In the genomic region with DNA sequence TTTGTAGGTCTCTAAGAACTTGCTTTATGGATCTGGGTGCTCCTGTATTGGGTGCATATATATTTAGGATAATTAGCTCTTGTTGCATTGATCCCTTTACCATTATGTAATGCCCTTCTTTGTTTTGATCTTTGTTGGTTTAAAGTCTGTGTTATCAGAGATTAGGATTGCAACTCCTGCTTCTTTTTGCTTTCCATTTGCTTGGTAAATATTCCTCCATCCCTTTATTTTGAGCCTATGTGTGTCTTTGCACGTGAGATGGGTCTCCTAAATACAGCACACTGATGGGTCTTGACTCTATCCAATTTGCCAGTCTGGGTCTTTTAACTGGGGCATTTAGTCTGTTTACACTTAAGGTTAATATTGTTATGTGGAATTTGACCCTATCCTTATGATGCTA, we compare ENCODE assay signal across 3 cellular contexts. TPM values are rescaled to one million over a fixed set of nuclear protein-coding genes. Genes with fewer than 3 reads are reported as not detected.
"Had no signal": no experiment of that assay in that cellular context is flagged by ENCODE, and none has a peak within 500 bp of the region (broad histone marks: within the 10 kb centered on the region; RNA-seq: fewer than 3 reads in every experiment).

No MANE protein-coding gene starts in this region.

RNA-seq across cellular contexts. Expression of a gene that starts 57.2 kb away (rescaled TPM):
- total RNA-seq: M059J, MCF 10A, NCI-H460 had no signal
